14 cellular contexts compared by ENCODE assay signal in the genomic region with DNA sequence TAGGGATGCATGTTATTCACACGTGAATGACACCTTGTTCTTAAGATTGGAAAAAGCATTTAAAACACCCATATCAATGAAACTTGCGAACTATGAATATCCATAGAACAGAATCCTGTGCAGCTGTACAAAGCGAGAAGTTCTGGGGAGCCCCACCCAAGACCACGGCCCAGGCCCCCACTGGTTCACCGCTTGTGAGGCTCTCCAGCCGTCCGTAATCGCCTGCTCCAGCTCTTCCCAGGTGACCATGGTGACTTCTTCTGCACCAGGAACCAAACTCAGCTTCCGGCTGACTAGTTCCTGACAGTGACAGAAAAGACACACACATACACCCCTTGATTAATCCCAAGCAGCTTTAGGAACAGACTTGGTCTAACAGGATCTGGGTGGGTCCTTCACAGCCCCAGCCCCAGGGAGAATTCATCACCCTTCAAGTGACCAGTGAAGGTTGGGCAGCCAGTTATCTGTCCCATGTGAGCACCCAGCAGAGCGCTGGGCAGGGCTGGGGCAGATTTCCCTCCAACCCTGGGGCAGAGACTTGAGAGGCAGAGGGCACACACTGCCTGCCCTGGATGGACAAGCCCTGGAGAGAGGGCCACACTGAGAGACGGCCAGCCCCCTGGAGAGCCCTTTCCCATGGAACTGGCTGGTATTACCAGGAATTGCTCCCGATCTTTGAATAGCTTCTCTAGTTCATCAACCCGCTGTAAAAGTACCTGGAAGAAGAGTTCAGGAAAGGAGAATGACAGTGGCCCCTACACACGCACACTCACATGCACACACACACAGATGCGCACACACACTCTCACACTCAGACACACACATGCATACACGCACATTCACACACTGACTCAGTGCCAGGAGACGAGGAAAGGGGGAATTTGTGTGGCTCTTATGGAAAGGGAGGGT.
"Had no signal": no experiment of that assay in that cellular context is flagged by ENCODE, and none has a peak within 500 bp of the region (broad histone marks: within the 10 kb centered on the region; RNA-seq: fewer than 3 reads in every experiment).

No MANE protein-coding gene starts in this region.

- H3K4me1 ChIP-seq: breast epithelium had no signal

- H3K27me3 ChIP-seq: breast epithelium, ovary had no signal

- H3K36me3 ChIP-seq: breast epithelium, ovary had no signal

- H3K4me3 ChIP-seq: breast epithelium, lung, ovary had no signal

- ATAC-seq: stimulated activated effector memory CD8-positive, alpha-beta T cell treated with anti-CD3 and anti-CD28 coated beads, Interleukin-12 subunit alpha, Interleukin-12 subunit beta, amount 100 ng/mL, for 72 hours had no signal

- H3K9me3 ChIP-seq: breast epithelium, ovary had no signal

- DNase-seq: activated CD4-positive, alpha-beta T cell treated with anti-CD3 and anti-CD28 coated beads for 48 hours; activated CD8-positive, alpha-beta memory T cell treated with anti-CD3 and anti-CD28 coated beads for 24 hours; activated gamma-delta T cell treated with Interleukin-2 at 50 U/mL for 16 hours; amygdala; cerebellar nuclear complex; effector memory CD4-positive, alpha-beta T cell; foreskin melanocyte; immature natural killer cell; left colon; ovary; WERI-Rb-1 had no signal

- H3K27ac ChIP-seq: breast epithelium, ovary, WERI-Rb-1 had no signal
